8 cellular contexts compared by ENCODE assay signal in genomic region chr17:27892866-27893769, GRCh38. TPM values are rescaled to one million over a fixed set of nuclear protein-coding genes. Genes with fewer than 3 reads are reported as not detected.
A peak's percentile ranks its signal among the peaks of the same experiment; 100 is the strongest.
DNase-seq lines count a peak whose midpoint lies in the region; ATAC-seq, FAIRE-seq and TF ChIP-seq lines count a peak whose summit lies in the region.

TSS of gene LYRM9 (minus strand) at chr17:27893365. CDS start at chr17:27882694, 10,671 bp downstream.

- no peaks in the 10 kb centered on the region for H3K79me2 ChIP-seq in keratinocyte (ENCODE audit: control insufficient read depth, insufficient read depth, low read length)

- H3K36me3 ChIP-seq in keratinocyte (ENCODE audit: control insufficient read depth in 2 of 2, extremely low read depth in 1 of 2, insufficient read depth in 2 of 2, low read length in 2 of 2): no peaks in the 10 kb centered on the region

- H3K4me3 ChIP-seq in keratinocyte (ENCODE audit: control insufficient read depth in 2 of 3, extremely low read depth in 1 of 3, insufficient read depth in 2 of 3, low read depth in 1 of 3, low read length in 3 of 3): peak within 1 kb of the TSS; percentile 64 to 65 (median 64)

- peak within 1 kb of the TSS; percentile 71 for H3K9ac ChIP-seq in keratinocyte (ENCODE audit: control insufficient read depth, extremely low read depth, insufficient read depth, low read length)

- TF ChIP-seq CTCF in keratinocyte (optimal IDR thresholded peaks at IDR 0.05 in 1 of 3, IDR thresholded peaks at IDR 0.05 in 1 of 3, conservative IDR thresholded peaks at IDR 0.05 in 1 of 3; ENCODE audit: extremely low read depth in 1 of 3, insufficient read depth in 2 of 3, low read length in 3 of 3): peak; percentile 81 to 95 (median 86)

- H3K36me3 Mint-ChIP-seq in central memory CD8-positive, alpha-beta T cell (ENCODE audit: insufficient read depth): peaks cover 5% of the 10 kb centered on the region

- H3K4me1 Mint-ChIP-seq in central memory CD8-positive, alpha-beta T cell: peaks cover 17% of the 10 kb centered on the region

- peak within 1 kb of the TSS; percentile 88 for H3K4me2 ChIP-seq in keratinocyte (ENCODE audit: control insufficient read depth, extremely low read depth, insufficient read depth, low read depth, low read length)

- peaks cover 39% of the 10 kb centered on the region for H3K27me3 Mint-ChIP-seq in central memory CD8-positive, alpha-beta T cell

- H3K9me1 ChIP-seq in keratinocyte (ENCODE audit: control insufficient read depth, extremely low read depth, insufficient read depth, low read length): no peaks in the 10 kb centered on the region

- H2AFZ ChIP-seq in keratinocyte (ENCODE audit: control insufficient read depth, low read length): peak within 1 kb of the TSS; percentile 93

- H3K27ac ChIP-seq in keratinocyte (ENCODE audit: control insufficient read depth, insufficient read depth, low read length): peak within 1 kb of the TSS; percentile 25

- peak; percentile 62 for ATAC-seq in GM18870 (IDR thresholded peaks at IDR 0.05; ENCODE audit: unreplicated experiment)
- peak; percentile 90 for ATAC-seq in HG03135 (IDR thresholded peaks at IDR 0.05; ENCODE audit: unreplicated experiment)
- ATAC-seq in central memory CD8-positive, alpha-beta T cell (replicated peaks; ENCODE audit: extremely low read depth, poor library complexity, severe bottlenecking): peak; percentile 96

- DNase-seq in AG08396 (ENCODE audit: low spot score) (peak; percentile 99), NCI-H2227 treated with DMSO at 0.1 percent for 48 hours (lab: John Stamatoyannopoulos, UW) (peak; percentile 61), keratinocyte (ENCODE audit: low read depth, low spot score) (peak; percentile 32)
- peak; percentile 86 for DNase-seq in activated CD4-positive, CD25-positive, alpha-beta regulatory T cell treated with anti-CD3 and anti-CD28 coated beads, Interleukin-2, amount 50 U/mL, for 16 hours (ENCODE audit: low read depth, low spot score)
- DNase-seq in central memory CD8-positive, alpha-beta T cell (ENCODE audit: low spot score in 2 of 2): peak; percentile 86 to 94
- DNase-seq in stimulated activated CD4-positive, alpha-beta T cell treated with anti-CD3 and anti-CD28 coated beads, Interleukin-15, amount 100 ng/mL, for 1 hour (ENCODE audit: low read depth in 1 of 2, low spot score in 1 of 2): peak; percentile 92 to 94

- H4K20me1 ChIP-seq in keratinocyte (ENCODE audit: control insufficient read depth, extremely low read depth, insufficient read depth, low read length): no peaks in the 10 kb centered on the region

- peak within 1 kb of the TSS; percentile 81 for H3K4me3 Mint-ChIP-seq in central memory CD8-positive, alpha-beta T cell

- H3K4me1 ChIP-seq in keratinocyte (ENCODE audit: control insufficient read depth, extremely low read depth, insufficient read depth, low read length): peaks cover 3% of the 10 kb centered on the region

- no peaks in the 10 kb centered on the region for H3K9me3 Mint-ChIP-seq in central memory CD8-positive, alpha-beta T cell

- peak within 1 kb of the TSS; percentile 39 for H3K27ac Mint-ChIP-seq in central memory CD8-positive, alpha-beta T cell (ENCODE audit: low read depth)

- peak; percentile 9 for FAIRE-seq in keratinocyte (lab: Jason Lieb, UNC)

- H3K27me3 ChIP-seq in keratinocyte (ENCODE audit: control insufficient read depth, extremely low read depth, insufficient read depth, low read length): no peaks in the 10 kb centered on the region

- no peaks in the 10 kb centered on the region for H3K9me3 ChIP-seq in keratinocyte (ENCODE audit: control insufficient read depth, low read depth, low read length)

- dilution Hi-C loops in keratinocyte (cut with MboI; ENCODE audit: extremely low pct_ligation_motif_present, low sequenced_read_pairs): no loop called here

RNA-seq across cellular contexts. Expression of gene LYRM9, which starts in this region (rescaled TPM):
- polyA plus RNA-seq in keratinocyte: 3.0 to 6.1 TPM (median 4.9 TPM) in 3 replicates
- polyA plus RNA-seq in keratinocyte (2011; ENCODE audit: low read depth): 0.72 TPM
- polyA plus RNA-seq in keratinocyte (2011; cell fraction: cytosol; rRNA removed): 3.7 and 4.3 TPM in 2 replicates
- polyA plus RNA-seq in keratinocyte (2011; cell fraction: nucleus; rRNA removed): 6.8 and 12.5 TPM in 2 replicates
- 5.2 and 5.3 TPM in 2 replicates for polyA plus RNA-seq in keratinocyte (2012; ENCODE audit: low replicate concordance)
- polyA minus RNA-seq in keratinocyte: 1.1 to 3.2 TPM (median 1.4 TPM) in 3 replicates
- 10.4 TPM for polyA minus RNA-seq in keratinocyte (2011; cell fraction: cytosol; rRNA and poly(A)+ RNA removed)
- 1.7 and 2.3 TPM in 2 replicates for polyA minus RNA-seq in keratinocyte (2011; cell fraction: nucleus; rRNA and poly(A)+ RNA removed)

Comparison
In these comparisons a context has a peak if more than half of its experiments do, and no peak if none do; other contexts are left out.
1. Peak in every context shown above with its lines: DNase-seq, ATAC-seq, H3K4me3 ChIP-seq and H3K27ac ChIP-seq.
2. DNase-seq: peak in every context shown above with its lines; median percentile 99 in AG08396; 93 in stimulated activated CD4-positive, alpha-beta T cell treated with anti-CD3 and anti-CD28 coated beads, Interleukin-15, amount 100 ng/mL, for 1 hour; 90 in central memory CD8-positive, alpha-beta T cell; 86 in activated CD4-positive, CD25-positive, alpha-beta regulatory T cell treated with anti-CD3 and anti-CD28 coated beads, Interleukin-2, amount 50 U/mL, for 16 hours; 61 in NCI-H2227 treated with DMSO at 0.1 percent for 48 hours; 32 in keratinocyte.